ENCODE assay signal across 13 cellular contexts in the genomic region with DNA sequence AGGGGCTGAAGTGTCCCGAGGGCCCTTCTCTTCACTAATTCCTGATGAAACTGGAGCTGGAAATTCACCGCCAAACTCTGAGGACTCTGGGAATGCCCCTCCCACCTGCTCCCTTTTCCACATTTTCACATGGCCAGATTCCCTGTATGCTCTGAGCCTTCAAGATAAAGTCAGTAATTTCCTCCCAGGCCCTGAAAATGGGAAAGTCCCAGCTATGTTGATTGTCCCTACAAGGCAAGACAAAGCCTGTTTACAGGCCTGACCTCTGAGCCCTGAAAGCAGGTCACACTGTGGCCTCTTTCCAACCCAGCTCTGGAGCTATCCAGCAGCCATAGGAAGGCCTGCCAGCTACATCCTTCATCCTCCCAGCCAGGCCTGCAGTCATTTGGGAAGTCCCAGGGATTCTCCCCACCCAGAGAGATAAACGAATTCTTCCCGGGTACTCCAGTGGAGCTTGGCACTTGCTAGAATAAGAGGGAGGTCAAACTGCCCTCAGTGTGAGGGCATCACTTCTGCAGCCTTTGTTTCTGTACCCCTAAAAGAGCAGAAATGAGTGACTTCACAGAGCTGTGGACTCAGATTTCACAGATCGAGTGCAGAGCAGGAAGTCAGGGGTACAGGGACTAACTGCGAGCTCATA. TPM values are rescaled to one million over a fixed set of nuclear protein-coding genes. Genes with fewer than 3 reads are reported as not detected.
A peak's percentile ranks its signal among the peaks of the same experiment; 100 is the strongest.
DNase-seq lines count a peak whose midpoint lies in the region; ATAC-seq, FAIRE-seq and TF ChIP-seq lines count a peak whose summit lies in the region.
"Had no signal": no experiment of that assay in that cellular context is flagged by ENCODE, and none has a peak within 500 bp of the region (broad histone marks: within the 10 kb centered on the region; RNA-seq: fewer than 3 reads in every experiment).

No MANE protein-coding gene starts in this region.

- peaks cover 10% of the 10 kb centered on the region for H3K27me3 ChIP-seq in PC-9 (ENCODE audit: insufficient read depth, low read depth)

- H3K4me1 ChIP-seq in kidney (ENCODE audit: control insufficient read depth in 1 of 2, insufficient read depth in 1 of 2, low read depth in 1 of 2, low read length in 2 of 2) (peaks cover 13 to 20% of the 10 kb centered on the region in 2 donors), PC-9 (replicated peaks; ENCODE audit: insufficient read depth) (no peaks in the 10 kb centered on the region)
- H3K4me1 ChIP-seq: HAP-1 had no signal

- intact Hi-C loops in kidney (cut with DNase I): no loop called here
- intact Hi-C loops in PC-9 (cut with micrococcal nuclease; ENCODE audit: unreplicated experiment): no loop called here

- no peaks in the 10 kb centered on the region for H3K9me2 ChIP-seq in PC-9 (ENCODE audit: insufficient read depth)

- no peak for TF ChIP-seq CTCF in kidney (IDR thresholded peaks at IDR 0.05; ENCODE audit: borderline replicate concordance, extremely low read depth, insufficient read depth)
- TF ChIP-seq CTCF in PC-9 (conservative IDR thresholded peaks at IDR 0.05): no peak

- no peak for ATAC-seq in GM21515 (IDR thresholded peaks at IDR 0.05; ENCODE audit: unreplicated experiment)

- BruUV-seq in PC-9 (replicated peaks; lab: Mats Ljungman, UMichigan): no TSS peak

- peak overlapping the region; percentile 67 to 76 for H3K27ac ChIP-seq in kidney (ENCODE audit: low read depth in 2 of 2, low read length in 2 of 2)
- H3K27ac ChIP-seq in PC-9: no peak overlapping the region

- H3K4me3 ChIP-seq in kidney (ENCODE audit: low read length in 2 of 2) (no peak overlapping the region), PC-9 (no peak overlapping the region)
- H3K4me3 ChIP-seq: HAP-1 had no signal

- no peaks in the 10 kb centered on the region for H3F3A ChIP-seq in PC-9 (ENCODE audit: insufficient read depth, low read depth)

- CTCF ChIA-PET in PC-9 (lab: Charles Lee): no interaction called here

- no peaks in the 10 kb centered on the region for H3K36me3 ChIP-seq in kidney (ENCODE audit: control insufficient read depth in 1 of 2, insufficient read depth in 2 of 2, low read length in 2 of 2)
- no peaks in the 10 kb centered on the region for H3K36me3 ChIP-seq in PC-9 (ENCODE audit: low read depth)
- H3K36me3 ChIP-seq: HAP-1 had no signal

- H3K9me3 ChIP-seq in kidney (ENCODE audit: control insufficient read depth in 1 of 2, low read length in 2 of 2): peaks cover 0 to under 1% of the 10 kb centered on the region in 2 donors
- no peaks in the 10 kb centered on the region for H3K9me3 ChIP-seq in PC-9 (ENCODE audit: insufficient read depth, low read depth)
- H3K9me3 ChIP-seq: HAP-1 had no signal

- H2AFZ ChIP-seq in PC-9: no peak overlapping the region

- H3K9ac ChIP-seq in kidney (ENCODE audit: low read length in 2 of 2): peak overlapping the region in 1 of 2 donors; percentile 51

- DNase-seq in EL: peak; percentile 65
- peak; percentile 68 for DNase-seq in astrocyte of the hippocampus (ENCODE audit: low read depth, low spot score)
- DNase-seq in kidney: no peak
- peak; percentile 56 for DNase-seq in renal cortical epithelial cell (ENCODE audit: low read depth)
- DNase-seq in NCI-H2081 (lab: John Stamatoyannopoulos, UW): no peak
- no peak for DNase-seq in PC-9
- DNase-seq in NCI-H526 (lab: John Stamatoyannopoulos, UW): no peak
- DNase-seq: CD4-positive, alpha-beta T cell; NCI-H2081 treated with DMSO at 0.1 percent for 48 hours; stimulated activated naive CD4-positive, alpha-beta T cell treated with Interleukin-2 at 50 U/mL for 16 hours had no signal

- no peaks in the 10 kb centered on the region for H4K20me1 ChIP-seq in PC-9 (ENCODE audit: insufficient read depth)

- FAIRE-seq in kidney (lab: Jason Lieb, UNC): no peak

- H3K4me2 ChIP-seq in PC-9: no peak overlapping the region

- POLR2A ChIA-PET in PC-9 (lab: Charles Lee; ENCODE audit: unreplicated experiment): no interaction called here

- H3K79me2 ChIP-seq in PC-9 (ENCODE audit: low read depth): no peaks in the 10 kb centered on the region

RNA-seq across cellular contexts. Expression of a gene that starts 19.6 kb away (rescaled TPM):
- total RNA-seq in kidney (49.9 TPM), renal cortical epithelial cell (29.2 and 148 TPM in 2 replicates), PC-9 (2021) (not detected in 2 replicates)
- polyA plus RNA-seq in kidney (ENCODE audit: insufficient read depth, low read depth, low replicate concordance): 53.5 TPM
- total RNA-seq: CD4-positive, alpha-beta T cell; SK-MEL-5 had no signal

RNA-seq across cellular contexts. Expression of a gene that starts 34.5 kb away (rescaled TPM):
- total RNA-seq in kidney: not detected
- polyA plus RNA-seq in kidney (ENCODE audit: insufficient read depth, low read depth, low replicate concordance): not detected
- not detected in 2 replicates for total RNA-seq in renal cortical epithelial cell
- not detected in 2 replicates for total RNA-seq in PC-9 (2021)
- total RNA-seq: CD4-positive, alpha-beta T cell; SK-MEL-5 had no signal

RNA-seq across cellular contexts. Expression of a gene that starts 50.0 kb away (rescaled TPM):
- not detected for total RNA-seq in kidney
- 1.0 TPM for polyA plus RNA-seq in kidney (ENCODE audit: insufficient read depth, low read depth, low replicate concordance)
- not detected in 2 replicates for total RNA-seq in renal cortical epithelial cell
- total RNA-seq in PC-9 (2021): not detected in 2 replicates
- total RNA-seq: CD4-positive, alpha-beta T cell; SK-MEL-5 had no signal

Comparison
In these comparisons a context has a peak if more than half of its experiments do, and no peak if none do; other contexts are left out.
1. DNase-seq: peak in EL (single experiment), astrocyte of the hippocampus (single experiment) and renal cortical epithelial cell (single experiment); none in kidney (single experiment), NCI-H2081 (0 of 2), PC-9 (0 of 2) and NCI-H526 (0 of 2).
2. RNA of a gene that starts 19.6 kb away (total RNA-seq): 49.9 TPM in kidney (single experiment) and 29.2 to 148 TPM in renal cortical epithelial cell; not detected in PC-9; every median in the first group is over 10 times any median in the second.